Comparison of ENCODE assay signal across 27 cellular contexts in the genomic region with DNA sequence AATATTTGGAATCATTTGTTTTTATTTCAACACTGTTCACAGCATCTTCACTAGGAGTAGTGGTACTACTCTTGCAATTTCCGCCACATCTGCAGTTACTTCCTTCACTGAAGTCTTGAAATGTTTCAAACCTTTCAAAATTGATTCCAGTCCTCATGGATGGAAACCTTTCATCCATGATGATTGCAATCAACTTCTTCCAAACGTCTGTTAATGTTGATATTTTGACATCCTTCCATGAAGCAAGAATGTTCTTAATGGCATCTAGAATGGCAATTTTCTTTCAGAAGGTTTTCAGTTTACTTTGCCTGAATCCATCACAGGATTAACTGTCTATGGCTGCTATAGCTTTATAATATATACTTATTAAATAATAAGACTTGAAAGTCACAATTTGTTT.
DNase-seq lines count a peak whose midpoint lies in the region; TF ChIP-seq lines count a peak whose summit lies in the region.
"Had no signal": no experiment of that assay in that cellular context is flagged by ENCODE, and none has a peak within 500 bp of the region (broad histone marks: within the 10 kb centered on the region; RNA-seq: fewer than 3 reads in every experiment).

No MANE protein-coding gene starts in this region.

- no peaks in the 10 kb centered on the region for H4K20me1 ChIP-seq in neural cell (ENCODE audit: insufficient read depth)
- H4K20me1 ChIP-seq: BLaER1; BLaER1 treated with 17β-estradiol and CSF1 and Interleukin-3, amounts not matched to agents 10 nM and 100 nM had no signal

- H3K36me3 ChIP-seq in neural cell (ENCODE audit: insufficient read depth, low read length) = no peaks in the 10 kb centered on the region
- H3K36me3 ChIP-seq: BE2C; BLaER1; BLaER1 treated with 17β-estradiol and CSF1 and Interleukin-3, amounts not matched to agents 10 nM and 100 nM had no signal

- H3K4me3 ChIP-seq in neural cell (ENCODE audit: low read length) = no peak overlapping the region
- H3K4me3 ChIP-seq: A549; BLaER1; BLaER1 treated with 17β-estradiol and CSF1 and Interleukin-3, amounts not matched to agents 10 nM and 100 nM had no signal

- H3K9me3 ChIP-seq in neural cell (ENCODE audit: low read length) = no peaks in the 10 kb centered on the region
- H3K9me3 ChIP-seq: BE2C; BLaER1; BLaER1 treated with 17β-estradiol and CSF1 and Interleukin-3, amounts not matched to agents 10 nM and 100 nM; Caco-2 had no signal

- TF ChIP-seq RAD21 in neural cell (conservative IDR thresholded peaks at IDR 0.05) = no peak

- H3F3A ChIP-seq in neural cell (ENCODE audit: insufficient read depth, low read length, poor library complexity, severe bottlenecking) = no peaks in the 10 kb centered on the region

- H2AFZ ChIP-seq in neural cell (ENCODE audit: low read depth, low read length) = no peak overlapping the region

- H3K9ac ChIP-seq in neural cell (ENCODE audit: low read length) = no peak overlapping the region
- H3K9ac ChIP-seq: BLaER1; BLaER1 treated with 17β-estradiol and CSF1 and Interleukin-3, amounts not matched to agents 10 nM and 100 nM had no signal

- no peak for TF ChIP-seq CTCF in neural cell (IDR thresholded peaks at IDR 0.05; ENCODE audit: poor library complexity, severe bottlenecking)

- DNase-seq in T1000 (lab: John Stamatoyannopoulos, UW) = no peak
- DNase-seq: 8988T; ACHN; AML-193; BE2C; C1 segment of cervical spinal cord; Caco-2; Calu3; CD4-positive, alpha-beta memory T cell; CD4-positive, alpha-beta T cell; CD4-positive, CD25-positive, alpha-beta regulatory T cell; CD8-positive, alpha-beta memory T cell; CD8-positive, alpha-beta T cell; COR-L47; DMS 273 treated with DMSO at 0.1 percent for 48 hours; DMS153; DMS53; DMS79; DMS79 treated with DMSO at 0.1 percent for 48 hours; DND-41; EL had no signal

- no peak overlapping the region for H3K4me2 ChIP-seq in neural cell (ENCODE audit: low read length)
- H3K4me2 ChIP-seq: A549; BLaER1; BLaER1 treated with 17β-estradiol and CSF1 and Interleukin-3, amounts not matched to agents 10 nM and 100 nM had no signal

- peak; percentile 96 for TF ChIP-seq EP300 in neural cell (conservative IDR thresholded peaks at IDR 0.05; ENCODE audit: poor library complexity, severe bottlenecking)

- H3K27ac ChIP-seq in neural cell (ENCODE audit: low read length) = no peak overlapping the region
- H3K27ac ChIP-seq: 22Rv1; A549; BLaER1; BLaER1 treated with 17β-estradiol and CSF1 and Interleukin-3, amounts not matched to agents 10 nM and 100 nM; C4-2B had no signal

- no peaks in the 10 kb centered on the region for H3K79me2 ChIP-seq in neural cell (replicated peaks; ENCODE audit: insufficient read depth, low read length)

- no peaks in the 10 kb centered on the region for H3K9me2 ChIP-seq in neural cell (ENCODE audit: insufficient read depth, low read length)

- H3K27me3 ChIP-seq in neural cell (ENCODE audit: insufficient read depth, low read depth, low read length) = no peaks in the 10 kb centered on the region
- H3K27me3 ChIP-seq: BE2C; BLaER1; BLaER1 treated with 17β-estradiol and CSF1 and Interleukin-3, amounts not matched to agents 10 nM and 100 nM had no signal

TF ChIP-seq in neural cell, 6 proteins besides CTCF, POLR2A, EP300 and RAD21:
- TF ChIP-seq POLR2AphosphoS5 (IDR thresholded peaks at IDR 0.05) (peak; percentile 68), EZH2 (IDR thresholded peaks at IDR 0.05; ENCODE audit: borderline replicate concordance, insufficient read depth, low read length, poor library complexity, severe bottlenecking) (no peak), SMC3 (conservative IDR thresholded peaks at IDR 0.05; ENCODE audit: poor library complexity) (no peak), TAF1 (IDR thresholded peaks at IDR 0.05; ENCODE audit: low read depth) (no peak), MXI1 (conservative IDR thresholded peaks at IDR 0.05; ENCODE audit: poor library complexity, severe bottlenecking) (no peak)
- TF ChIP-seq, protein P1, sequence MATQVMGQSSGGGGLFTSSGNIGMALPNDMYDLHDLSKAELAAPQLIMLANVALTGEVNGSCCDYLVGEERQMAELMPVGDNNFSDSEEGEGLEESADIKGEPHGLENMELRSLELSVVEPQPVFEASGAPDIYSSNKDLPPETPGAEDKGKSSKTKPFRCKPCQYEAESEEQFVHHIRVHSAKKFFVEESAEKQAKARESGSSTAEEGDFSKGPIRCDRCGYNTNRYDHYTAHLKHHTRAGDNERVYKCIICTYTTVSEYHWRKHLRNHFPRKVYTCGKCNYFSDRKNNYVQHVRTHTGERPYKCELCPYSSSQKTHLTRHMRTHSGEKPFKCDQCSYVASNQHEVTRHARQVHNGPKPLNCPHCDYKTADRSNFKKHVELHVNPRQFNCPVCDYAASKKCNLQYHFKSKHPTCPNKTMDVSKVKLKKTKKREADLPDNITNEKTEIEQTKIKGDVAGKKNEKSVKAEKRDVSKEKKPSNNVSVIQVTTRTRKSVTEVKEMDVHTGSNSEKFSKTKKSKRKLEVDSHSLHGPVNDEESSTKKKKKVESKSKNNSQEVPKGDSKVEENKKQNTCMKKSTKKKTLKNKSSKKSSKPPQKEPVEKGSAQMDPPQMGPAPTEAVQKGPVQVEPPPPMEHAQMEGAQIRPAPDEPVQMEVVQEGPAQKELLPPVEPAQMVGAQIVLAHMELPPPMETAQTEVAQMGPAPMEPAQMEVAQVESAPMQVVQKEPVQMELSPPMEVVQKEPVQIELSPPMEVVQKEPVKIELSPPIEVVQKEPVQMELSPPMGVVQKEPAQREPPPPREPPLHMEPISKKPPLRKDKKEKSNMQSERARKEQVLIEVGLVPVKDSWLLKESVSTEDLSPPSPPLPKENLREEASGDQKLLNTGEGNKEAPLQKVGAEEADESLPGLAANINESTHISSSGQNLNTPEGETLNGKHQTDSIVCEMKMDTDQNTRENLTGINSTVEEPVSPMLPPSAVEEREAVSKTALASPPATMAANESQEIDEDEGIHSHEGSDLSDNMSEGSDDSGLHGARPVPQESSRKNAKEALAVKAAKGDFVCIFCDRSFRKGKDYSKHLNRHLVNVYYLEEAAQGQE (IDR thresholded peaks at IDR 0.05; ENCODE audit: borderline replicate concordance) = peak; percentile 80
TF ChIP-seq in neural cell: peak in this region for 2.
